Comparison of ENCODE assay signal across 27 cellular contexts in genomic region chr16:8914098-8914497, GRCh38. TPM values are rescaled to one million over a fixed set of nuclear protein-coding genes. Genes with fewer than 3 reads are reported as not detected.
"Had no signal": no experiment of that assay in that cellular context is flagged by ENCODE, and none has a peak within 500 bp of the region (broad histone marks: within the 10 kb centered on the region; RNA-seq: fewer than 3 reads in every experiment).

No MANE protein-coding gene starts in this region.

- H3K4me1 Mint-ChIP-seq: memory B cell had no signal

- H2AFZ ChIP-seq: parathyroid adenoma had no signal

- H3K27me3 Mint-ChIP-seq: activated T-helper 17 cell treated with anti-CD3 and anti-CD28 coated beads, Interleukin-2, amount 50 U/mL, for 72 hours; memory B cell; stimulated activated naive B cell treated with anti-CD40 and anti-IgM and Interleukin-4, amounts not matched to agents 10 μg/mL and 1 μg/mL and 100 μg/mL, for 72 hours had no signal

- H3K27ac ChIP-seq: heart right ventricle, parathyroid adenoma had no signal

- H3K4me1 ChIP-seq: parathyroid adenoma had no signal

- ATAC-seq: activated T-helper 17 cell treated with anti-CD3 and anti-CD28 coated beads, Interleukin-2, amount 50 U/mL, for 72 hours; heart right ventricle; left colon; sciatic nerve; SK-N-SH treated with all-trans-retinoic acid at 6 μM for 48 hours; stimulated activated naive B cell treated with anti-CD40 and anti-IgM and Interleukin-4, amounts not matched to agents 10 μg/mL and 1 μg/mL and 100 μg/mL, for 72 hours; WTC11 had no signal

- H3K4me3 ChIP-seq: heart right ventricle, smooth muscle cell had no signal

- H3K4me2 ChIP-seq: smooth muscle cell had no signal

- H3K4me3 Mint-ChIP-seq: activated T-helper 17 cell treated with anti-CD3 and anti-CD28 coated beads, Interleukin-2, amount 50 U/mL, for 72 hours; memory B cell; stimulated activated naive B cell treated with anti-CD40 and anti-IgM and Interleukin-4, amounts not matched to agents 10 μg/mL and 1 μg/mL and 100 μg/mL, for 72 hours; WTC11 had no signal

- H3K9me3 Mint-ChIP-seq: activated T-helper 17 cell treated with anti-CD3 and anti-CD28 coated beads, Interleukin-2, amount 50 U/mL, for 72 hours; memory B cell; stimulated activated naive B cell treated with anti-CD40 and anti-IgM and Interleukin-4, amounts not matched to agents 10 μg/mL and 1 μg/mL and 100 μg/mL, for 72 hours; WTC11 had no signal

- DNase-seq: activated CD4-positive, alpha-beta T cell treated with anti-CD3 and anti-CD28 coated beads, Interleukin-2, amount 50 U/mL, for 4 hours; activated naive CD4-positive, alpha-beta T cell; cortex of kidney; heart right ventricle; left colon; stimulated activated CD4-positive, alpha-beta T cell treated with anti-CD3 and anti-CD28 coated beads, Interleukin-15, amount 100 ng/mL, for 24 hours; stimulated activated naive B cell treated with anti-CD40 and anti-IgM and Interleukin-4, amounts not matched to agents 10 μg/mL and 1 μg/mL and 100 μg/mL, for 72 hours; T-helper 9 cell had no signal

- H3K9me3 ChIP-seq: heart right ventricle had no signal

- H3K27me3 ChIP-seq: heart right ventricle had no signal

RNA-seq across cellular contexts. Expression of gene LITAFD, which starts 31.9 kb away (rescaled TPM):
- total RNA-seq: activated T-helper 17 cell treated with anti-CD3 and anti-CD28 coated beads, Interleukin-2, amount 50 U/mL, for 72 hours; cerebellum; epithelial cell of proximal tubule; fibroblast of villous mesenchyme; heart right ventricle; left colon; lower leg skin; mononuclear cell; myocyte; pulmonary artery endothelial cell; sciatic nerve; smooth muscle cell; subcutaneous adipose tissue; ureter; WTC11 had no signal
- polyA plus RNA-seq: heart right ventricle, keratinocyte, neural cell, smooth muscle cell, thymus had no signal
